Comparison of ENCODE assay signal across 39 cellular contexts in the genomic region with DNA sequence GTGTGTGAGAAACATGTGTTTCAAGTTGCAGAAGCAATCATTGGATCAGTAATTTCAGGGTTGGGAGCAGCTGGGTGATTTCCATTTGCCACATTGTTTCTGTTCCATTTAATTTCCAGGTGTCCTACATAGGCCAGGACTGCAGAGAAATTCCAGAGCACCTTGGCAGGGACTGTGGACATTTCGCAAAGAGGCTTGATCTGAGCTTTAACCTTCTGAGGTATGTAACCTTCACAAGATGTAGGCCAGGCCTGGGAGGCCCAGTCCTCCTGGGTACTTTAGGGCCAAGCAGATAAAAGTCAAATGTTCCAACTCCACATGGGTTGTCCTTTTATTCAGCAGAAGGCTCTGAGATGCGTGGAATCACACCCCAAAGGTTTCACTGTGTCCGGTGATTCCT. TPM values are rescaled to one million over a fixed set of nuclear protein-coding genes. Genes with fewer than 3 reads are reported as not detected.
"Had no signal": no experiment of that assay in that cellular context is flagged by ENCODE, and none has a peak within 500 bp of the region (broad histone marks: within the 10 kb centered on the region; RNA-seq: fewer than 3 reads in every experiment).

No MANE protein-coding gene starts in this region.

- H3K27ac ChIP-seq: brain microvascular endothelial cell, KMS-11, Peyer's patch, WERI-Rb-1 had no signal

- ATAC-seq: activated CD8-positive, alpha-beta memory T cell treated with anti-CD3 and anti-CD28 coated beads, Interleukin-2, amount 10 ng/mL, durations not matched to agents 7 days and 5 days; activated T-cell treated with anti-CD3 and anti-CD28 coated beads, Interleukin-2, amount 50 U/mL, for 72 hours; activated T-helper 17 cell treated with anti-CD3 and anti-CD28 coated beads, Interleukin-2, amount 50 U/mL, for 72 hours; PC-3 had no signal

- H3K4me3 ChIP-seq: Peyer's patch had no signal

- H3K27me3 ChIP-seq: Peyer's patch had no signal

- H3K36me3 ChIP-seq: brain microvascular endothelial cell, Peyer's patch, WERI-Rb-1 had no signal

- H3K4me1 ChIP-seq: Peyer's patch had no signal

- H3K9me3 ChIP-seq: Peyer's patch had no signal

- DNase-seq: activated CD4-positive, alpha-beta memory T cell treated with anti-CD3 and anti-CD28 coated beads, Interleukin-2, amount 10 ng/mL, durations not matched to agents 7 days and 5 days; activated CD4-positive, alpha-beta T cell treated with anti-CD3 and anti-CD28 coated beads for 1 hour; activated CD4-positive, alpha-beta T cell treated with anti-CD3 and anti-CD28 coated beads for 48 hours; activated CD4-positive, CD25-positive, alpha-beta regulatory T cell; activated CD8-positive, alpha-beta memory T cell treated with anti-CD3 and anti-CD28 coated beads for 24 hours; activated CD8-positive, alpha-beta memory T cell treated with anti-CD3 and anti-CD28 coated beads, Interleukin-2, amount 10 ng/mL, durations not matched to agents 7 days and 5 days; activated CD8-positive, alpha-beta memory T cell treated with anti-CD3 and anti-CD28 coated beads, Interleukin-2, amount 50 U/mL, for 48 hours; activated effector memory CD4-positive, alpha-beta T cell treated with anti-CD3 and anti-CD28 coated beads, Interleukin-2, amount 50 U/mL, for 16 hours; activated naive CD4-positive, alpha-beta T cell; activated naive CD4-positive, alpha-beta T cell treated with anti-CD3 and anti-CD28 coated beads, Interleukin-2, amount 50 U/mL, for 16 hours; activated naive CD8-positive, alpha-beta T cell treated with anti-CD3 and anti-CD28 coated beads for 36 hours; activated T-cell treated with anti-CD3 and anti-CD28 coated beads, Interleukin-2, amount 50 U/mL, for 72 hours; amniotic stem cell; aorta; brain microvascular endothelial cell; MM.1S; MV-4-11; NCI-H1092; NCI-H1417; NCI-H146; NCI-H187; NCI-H2029 treated with DMSO at 0.1 percent for 48 hours; NCI-H2107; NCI-H2171; NCI-H510A; NCI-H526; NCI-H748 treated with DMSO at 0.1 percent for 48 hours; NK-92 treated with Interleukin-12 subunit alpha and Interleukin-12 subunit beta, amount 100 ng/mL, for 24 hours; PC-3; Peyer's patch; RPMI8226; SW 1271; T-helper 1 cell; T-helper 2 cell; T-helper 9 cell; WERI-Rb-1 had no signal

RNA-seq across cellular contexts. Expression of a gene that starts 6.9 kb away (rescaled TPM):
- total RNA-seq: activated CD4-positive, alpha-beta memory T cell treated with anti-CD3 and anti-CD28 coated beads, Interleukin-2, amount 10 ng/mL, durations not matched to agents 7 days and 5 days; activated CD8-positive, alpha-beta memory T cell treated with anti-CD3 and anti-CD28 coated beads, Interleukin-2, amount 10 ng/mL, durations not matched to agents 7 days and 5 days; activated naive CD8-positive, alpha-beta T cell treated with anti-CD3 and anti-CD28 coated beads for 36 hours; activated T-cell treated with anti-CD3 and anti-CD28 coated beads, Interleukin-2, amount 50 U/mL, for 72 hours; activated T-helper 17 cell treated with anti-CD3 and anti-CD28 coated beads, Interleukin-2, amount 50 U/mL, for 72 hours; LHCN-M2 had no signal
